Comparison of ENCODE assay signal across 8 cellular contexts in the genomic region with DNA sequence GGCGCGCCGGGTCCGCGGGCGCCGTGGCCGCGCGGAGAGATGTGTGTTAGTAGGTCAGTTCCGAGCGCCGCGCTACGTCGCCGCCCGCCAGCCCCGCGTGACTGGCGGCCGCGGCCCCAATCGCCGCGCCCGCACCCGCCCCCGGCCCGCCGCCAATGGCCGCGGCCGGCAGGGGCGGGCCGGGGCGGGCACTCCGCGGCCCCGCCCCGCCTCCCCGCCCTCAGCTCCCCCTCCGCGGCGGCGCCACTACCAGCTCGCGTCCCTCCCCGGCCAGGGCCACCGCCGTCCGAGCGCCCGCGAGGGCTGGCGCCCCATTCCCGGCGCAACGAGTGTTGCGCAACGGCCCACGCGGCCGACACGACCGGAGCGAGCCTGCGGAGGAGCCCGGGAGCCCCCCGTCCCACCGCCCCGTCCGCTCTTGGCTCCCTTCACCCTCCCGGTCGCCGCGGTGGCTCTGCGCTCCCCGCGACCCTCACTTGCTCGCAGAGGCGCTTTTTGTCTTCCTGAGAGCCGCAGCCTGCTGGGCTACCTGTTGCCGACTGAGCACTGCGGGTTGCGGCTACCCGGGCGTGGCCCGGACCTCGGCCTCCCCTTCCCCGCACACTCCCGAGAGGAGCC. TPM values are rescaled to one million over a fixed set of nuclear protein-coding genes. Genes with fewer than 3 reads are reported as not detected.
DNase-seq lines count a peak whose midpoint lies in the region; ATAC-seq and TF ChIP-seq lines count a peak whose summit lies in the region.

A gene with protein sequence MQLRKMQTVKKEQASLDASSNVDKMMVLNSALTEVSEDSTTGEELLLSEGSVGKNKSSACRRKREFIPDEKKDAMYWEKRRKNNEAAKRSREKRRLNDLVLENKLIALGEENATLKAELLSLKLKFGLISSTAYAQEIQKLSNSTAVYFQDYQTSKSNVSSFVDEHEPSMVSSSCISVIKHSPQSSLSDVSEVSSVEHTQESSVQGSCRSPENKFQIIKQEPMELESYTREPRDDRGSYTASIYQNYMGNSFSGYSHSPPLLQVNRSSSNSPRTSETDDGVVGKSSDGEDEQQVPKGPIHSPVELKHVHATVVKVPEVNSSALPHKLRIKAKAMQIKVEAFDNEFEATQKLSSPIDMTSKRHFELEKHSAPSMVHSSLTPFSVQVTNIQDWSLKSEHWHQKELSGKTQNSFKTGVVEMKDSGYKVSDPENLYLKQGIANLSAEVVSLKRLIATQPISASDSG (minus strand): TSS at position 48 of the 618 bp plus-strand sequence. CDS start 13,098 bp downstream, outside the sequence.

- H3K9me3 Mint-ChIP-seq in activated naive CD8-positive, alpha-beta T cell treated with anti-CD3 and anti-CD28 coated beads, Interleukin-2, amount 10 ng/mL, durations not matched to agents 7 days and 5 days, result no peaks in the 10 kb centered on the region

- 0 to 1% (median 0%) methylated on average over 32 to 92 of the region's 92 CpGs for WGBS in ovary, 3 donors
- WGBS in thyroid gland, 2 donors, result 0 to 5% methylated on average over 4 to 14 of the region's 92 CpGs

- peaks cover 9% of the 10 kb centered on the region for H3K27me3 Mint-ChIP-seq in activated naive CD8-positive, alpha-beta T cell treated with anti-CD3 and anti-CD28 coated beads, Interleukin-2, amount 10 ng/mL, durations not matched to agents 7 days and 5 days

- H3K9me3 ChIP-seq in ovary (no peaks in the 10 kb centered on the region), thyroid gland (no peaks in the 10 kb centered on the region)

- H3K36me3 Mint-ChIP-seq in activated naive CD8-positive, alpha-beta T cell treated with anti-CD3 and anti-CD28 coated beads, Interleukin-2, amount 10 ng/mL, durations not matched to agents 7 days and 5 days, result peaks cover 10% of the 10 kb centered on the region

- ATAC-seq in activated naive CD8-positive, alpha-beta T cell treated with anti-CD3 and anti-CD28 coated beads, Interleukin-2, amount 10 ng/mL, durations not matched to agents 7 days and 5 days (ENCODE audit: low read depth), result peak; percentile 81
- ATAC-seq in Right ventricle myocardium inferior, result peak; percentile 90

- peak within 1 kb of the TSS; percentile 90 for H3K4me3 Mint-ChIP-seq in activated naive CD8-positive, alpha-beta T cell treated with anti-CD3 and anti-CD28 coated beads, Interleukin-2, amount 10 ng/mL, durations not matched to agents 7 days and 5 days

- peaks cover 46% of the 10 kb centered on the region for H3K4me1 Mint-ChIP-seq in activated naive CD8-positive, alpha-beta T cell treated with anti-CD3 and anti-CD28 coated beads, Interleukin-2, amount 10 ng/mL, durations not matched to agents 7 days and 5 days

- TF ChIP-seq CTCF in ovary (IDR thresholded peaks at IDR 0.05), result no peak
- TF ChIP-seq CTCF in thyroid gland (IDR thresholded peaks at IDR 0.05), result no peak

- H3K27me3 ChIP-seq in H7 (ENCODE audit: control insufficient read depth, insufficient read depth, low read length) (peaks cover 35% of the 10 kb centered on the region), ovary (no peaks in the 10 kb centered on the region), thyroid gland (no peaks in the 10 kb centered on the region)

- TF ChIP-seq POLR2A in ovary (IDR thresholded peaks at IDR 0.05) (peak; percentile 95), thyroid gland (IDR thresholded peaks at IDR 0.05) (peak; percentile 77 to 87)

- peak within 1 kb of the TSS; percentile 81 for H3K27ac Mint-ChIP-seq in activated naive CD8-positive, alpha-beta T cell treated with anti-CD3 and anti-CD28 coated beads, Interleukin-2, amount 10 ng/mL, durations not matched to agents 7 days and 5 days

- DNase-seq in ELR (ENCODE audit: low read depth), result peak; percentile 84
- DNase-seq in H7, result peak; percentile 96
- peak; percentile 78 for DNase-seq in M059J (ENCODE audit: low read depth)
- DNase-seq in SW 1271 (lab: John Stamatoyannopoulos, UW), result peak; percentile 19 to 68
- peak; percentile 83 for DNase-seq in activated naive CD8-positive, alpha-beta T cell treated with anti-CD3 and anti-CD28 coated beads, Interleukin-2, amount 10 ng/mL, durations not matched to agents 7 days and 5 days
- DNase-seq in Right ventricle myocardium inferior (ENCODE audit: missing footprints), result peak; percentile 94
- peak; percentile 80 to 89 (median 88) for DNase-seq in ovary
- peak; percentile 84 for DNase-seq in thyroid gland

- no peak for TF ChIP-seq EP300 in ovary (IDR thresholded peaks at IDR 0.05)

- H3K27ac ChIP-seq in ovary (peak within 1 kb of the TSS; percentile 95 to 100), thyroid gland (peak within 1 kb of the TSS; percentile 95 to 99 (median 96))

- POLR2A ChIA-PET in activated naive CD8-positive, alpha-beta T cell treated with anti-CD3 and anti-CD28 coated beads, Interleukin-2, amount 10 ng/mL, durations not matched to agents 7 days and 5 days (lab: Charles Lee), result interaction anchor here (0.5 to 4.0 kb wide), 14 partner anchors 9 to 509 kb away, joined by 3 to 20 read pairs (median 5); partner anchors contain the start of gene AUH

- H3K4me1 ChIP-seq in ovary (ENCODE audit: insufficient read depth) (peaks cover 9% of the 10 kb centered on the region), thyroid gland (peaks cover 14 to 30% of the 10 kb centered on the region in 2 donors)

- intact Hi-C loops in Right ventricle myocardium inferior (cut with DNase I) (loop anchor here (1.0 to 5.0 kb wide), 6 partner anchors 58 to 503 kb away; no protein-coding TSS in a partner anchor), ovary (cut with DNase I) (loop anchor here (5.0 to 10.0 kb wide), 8 partner anchors 62 to 521 kb away; partner anchors contain the start of gene AUH (in 1 of the 4)), thyroid gland (cut with DNase I) (loop anchor here (10.0 kb wide), 1 partner anchor 229 kb away; no protein-coding TSS in a partner anchor)

- no peaks in the 10 kb centered on the region for H3K36me3 ChIP-seq in H7 (replicated peaks; ENCODE audit: control insufficient read depth, insufficient read depth, low read length)
- no peaks in the 10 kb centered on the region for H3K36me3 ChIP-seq in ovary
- H3K36me3 ChIP-seq in thyroid gland, result no peaks in the 10 kb centered on the region

- peak within 1 kb of the TSS; percentile 81 for H3K4me3 ChIP-seq in H7 (ENCODE audit: insufficient read depth, low read depth, low read length)
- peak within 1 kb of the TSS; percentile 74 for H3K4me3 ChIP-seq in ovary
- H3K4me3 ChIP-seq in thyroid gland (replicated peaks in 1 of 3), result peak within 1 kb of the TSS; percentile 87 to 89 (median 89)

RNA-seq across cellular contexts. Expression of the gene that starts here (rescaled TPM):
- 5.0 and 7.9 TPM in 2 replicates for total RNA-seq in H7 (2014; rRNA removed; shearing (Covaris generic))
- 15.4 and 20.6 TPM in 2 replicates for total RNA-seq in M059J (2014; rRNA removed; shearing (Covaris generic))
- 10 to 100 TPM; 18.5 to 19.2 TPM for total RNA-seq in activated naive CD8-positive, alpha-beta T cell treated with anti-CD3 and anti-CD28 coated beads, Interleukin-2, amount 10 ng/mL, durations not matched to agents 7 days and 5 days
- total RNA-seq in Right ventricle myocardium inferior (21.3 TPM), ovary (10 to 100 TPM; 40.2 to 87.0 (median 71.4) TPM), thyroid gland (10 to 100 TPM; 13.9 to 38.6 (median 22.7) TPM)
- 10 to 100 TPM; 31.8 to 37.5 TPM for polyA plus RNA-seq in ovary

Comparison
In these comparisons a context has a peak if more than half of its experiments do, and no peak if none do; other contexts are left out.
1. Peak in every context shown above with its lines: DNase-seq, ATAC-seq, H3K4me3 ChIP-seq and H3K27ac ChIP-seq.
2. DNase-seq: peak in every context shown above with its lines; median percentile 96 in H7; 94 in Right ventricle myocardium inferior; 88 in ovary; 84 in ELR; 84 in thyroid gland; 83 in activated naive CD8-positive, alpha-beta T cell treated with anti-CD3 and anti-CD28 coated beads, Interleukin-2, amount 10 ng/mL, durations not matched to agents 7 days and 5 days; 78 in M059J; 44 in SW 1271.